In the genomic region with DNA sequence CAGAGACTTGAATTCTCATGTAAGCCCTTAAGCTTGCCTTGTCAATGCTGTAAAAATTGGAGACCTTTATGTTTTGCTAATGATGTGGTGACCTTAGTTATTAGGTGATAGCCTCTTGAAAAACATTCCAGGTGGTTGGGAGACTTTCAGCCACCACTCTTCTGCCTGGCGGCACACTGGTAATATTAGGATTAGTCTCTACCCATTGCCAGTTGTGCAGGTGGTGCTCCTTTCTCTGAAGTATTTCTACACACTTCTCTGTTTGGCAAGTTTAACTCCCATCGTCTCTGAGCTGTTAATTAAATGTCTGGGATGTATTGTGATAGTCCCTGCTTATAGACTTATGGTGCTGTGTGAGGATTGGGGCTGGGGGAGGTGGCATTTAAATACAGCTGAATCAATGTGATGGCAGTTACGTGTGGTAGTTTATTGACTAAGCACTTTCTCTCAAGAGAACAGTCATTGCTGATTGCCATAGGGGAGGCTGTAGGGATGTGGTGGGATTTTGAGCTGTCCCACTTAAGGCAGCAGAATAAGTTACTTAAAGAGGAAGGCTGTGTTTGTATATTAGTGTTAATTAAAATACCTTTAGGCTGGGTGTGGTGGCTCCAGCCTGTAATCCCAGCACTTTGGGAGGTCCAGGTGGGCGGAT, we compare ENCODE assay signal across 9 cellular contexts. TPM values are rescaled to one million over a fixed set of nuclear protein-coding genes. Genes with fewer than 3 reads are reported as not detected.
A peak's percentile ranks its signal among the peaks of the same experiment; 100 is the strongest.
DNase-seq lines count a peak whose midpoint lies in the region; ATAC-seq and TF ChIP-seq lines count a peak whose summit lies in the region.
"Had no signal": no experiment of that assay in that cellular context is flagged by ENCODE, and none has a peak within 500 bp of the region (broad histone marks: within the 10 kb centered on the region; RNA-seq: fewer than 3 reads in every experiment).

No MANE protein-coding gene starts in this region.

- H3K9me3 ChIP-seq in tibial nerve = no peaks in the 10 kb centered on the region

- H3K4me3 Mint-ChIP-seq in activated T-cell treated with anti-CD3 and anti-CD28 coated beads, Interleukin-2, amount 50 U/mL, for 72 hours = peak overlapping the region in 1 of 2 donors; percentile 10
- H3K4me3 Mint-ChIP-seq in activated naive CD8-positive, alpha-beta T cell treated with anti-CD3 and anti-CD28 coated beads, Interleukin-2, amount 50 U/mL, for 24 hours = no peak overlapping the region
- no peak overlapping the region for H3K4me3 Mint-ChIP-seq in memory B cell

- no peaks in the 10 kb centered on the region for H3K27me3 Mint-ChIP-seq in activated T-cell treated with anti-CD3 and anti-CD28 coated beads, Interleukin-2, amount 50 U/mL, for 72 hours (ENCODE audit: low read depth)
- no peaks in the 10 kb centered on the region for H3K27me3 Mint-ChIP-seq in activated naive CD8-positive, alpha-beta T cell treated with anti-CD3 and anti-CD28 coated beads, Interleukin-2, amount 50 U/mL, for 24 hours
- no peaks in the 10 kb centered on the region for H3K27me3 Mint-ChIP-seq in memory B cell

- no peak for TF ChIP-seq POLR2A in tibial nerve (IDR thresholded peaks at IDR 0.05)
- no peak for TF ChIP-seq POLR2A in lower leg skin (IDR thresholded peaks at IDR 0.05)

- intact Hi-C loops in lower leg skin (cut with DNase I; ENCODE audit: low total_unique reads) = no loop called here

- peaks cover 0 to 76% (median 46%) of the 10 kb centered on the region in 4 donors for H3K4me1 ChIP-seq in tibial nerve

- TF ChIP-seq CTCF in tibial nerve (IDR thresholded peaks at IDR 0.05) = no peak
- TF ChIP-seq CTCF in lower leg skin (IDR thresholded peaks at IDR 0.05) = no peak

- H3K27ac ChIP-seq in tibial nerve = peak overlapping the region in 3 of 4 donors; percentile 43 to 81 (median 67)

- ATAC-seq in activated T-cell treated with anti-CD3 and anti-CD28 coated beads, Interleukin-2, amount 50 U/mL, for 72 hours (replicated peaks in 1 of 2) = peak; percentile 11 to 64
- ATAC-seq in activated naive CD8-positive, alpha-beta T cell treated with anti-CD3 and anti-CD28 coated beads, Interleukin-2, amount 50 U/mL, for 24 hours = no peak
- no peak for ATAC-seq in memory B cell (ENCODE audit: low read depth)

- 56 to 64% methylated on average over 4 of the region's 4 CpGs for WGBS in tibial nerve, 2 donors
- WGBS in lower leg skin, 2 donors = 53 to 60% methylated on average over 4 of the region's 4 CpGs

- no peak for TF ChIP-seq EP300 in tibial nerve (IDR thresholded peaks at IDR 0.05)

- H3K27ac Mint-ChIP-seq in activated T-cell treated with anti-CD3 and anti-CD28 coated beads, Interleukin-2, amount 50 U/mL, for 72 hours = peak overlapping the region; percentile 75
- peak overlapping the region; percentile 63 for H3K27ac Mint-ChIP-seq in activated naive CD8-positive, alpha-beta T cell treated with anti-CD3 and anti-CD28 coated beads, Interleukin-2, amount 50 U/mL, for 24 hours
- peak overlapping the region; percentile 86 for H3K27ac Mint-ChIP-seq in memory B cell

- H3K4me3 ChIP-seq in tibial nerve (no peak overlapping the region), lower leg skin (ENCODE audit: low read depth, poor library complexity, severe bottlenecking) (no peak overlapping the region)

- peaks cover 5 to 23% of the 10 kb centered on the region in 2 donors for H3K36me3 Mint-ChIP-seq in activated T-cell treated with anti-CD3 and anti-CD28 coated beads, Interleukin-2, amount 50 U/mL, for 72 hours (ENCODE audit: insufficient read depth in 2 of 2)
- peaks cover 32% of the 10 kb centered on the region for H3K36me3 Mint-ChIP-seq in activated naive CD8-positive, alpha-beta T cell treated with anti-CD3 and anti-CD28 coated beads, Interleukin-2, amount 50 U/mL, for 24 hours (ENCODE audit: low read depth)
- H3K36me3 Mint-ChIP-seq in memory B cell = peaks cover 11% of the 10 kb centered on the region

- no peak for DNase-seq in activated T-cell treated with anti-CD3 and anti-CD28 coated beads, Interleukin-2, amount 50 U/mL, for 72 hours
- no peak for DNase-seq in activated T-cell treated with anti-CD3 and anti-CD28 coated beads, Interleukin-2, amount 50 U/mL, for 48 hours
- no peak for DNase-seq in activated naive CD8-positive, alpha-beta T cell treated with anti-CD3 and anti-CD28 coated beads, Interleukin-2, amount 50 U/mL, for 24 hours
- DNase-seq in memory B cell (ENCODE audit: low spot score in 2 of 2) (no peak), tibial nerve (ENCODE audit: low spot score in 2 of 2) (no peak), NCI-H69 (lab: John Stamatoyannopoulos, UW) (no peak), lower leg skin (ENCODE audit: low spot score in 2 of 2) (no peak), NCI-H1930 (lab: John Stamatoyannopoulos, UW) (no peak)
- DNase-seq: activated CD4-positive, alpha-beta T cell treated with anti-CD3 and anti-CD28 coated beads, Interleukin-2, amount 50 U/mL, for 4 hours had no signal

- H3K36me3 ChIP-seq in tibial nerve = peaks cover 0 to 36% (median 4%) of the 10 kb centered on the region in 3 donors

- no peaks in the 10 kb centered on the region for H3K9me3 Mint-ChIP-seq in activated T-cell treated with anti-CD3 and anti-CD28 coated beads, Interleukin-2, amount 50 U/mL, for 72 hours
- no peaks in the 10 kb centered on the region for H3K9me3 Mint-ChIP-seq in activated naive CD8-positive, alpha-beta T cell treated with anti-CD3 and anti-CD28 coated beads, Interleukin-2, amount 50 U/mL, for 24 hours
- no peaks in the 10 kb centered on the region for H3K9me3 Mint-ChIP-seq in memory B cell

- no peaks in the 10 kb centered on the region for H3K27me3 ChIP-seq in tibial nerve

- peaks cover 62% of the 10 kb centered on the region for H3K4me1 Mint-ChIP-seq in activated T-cell treated with anti-CD3 and anti-CD28 coated beads, Interleukin-2, amount 50 U/mL, for 72 hours (ENCODE audit: low read depth)
- H3K4me1 Mint-ChIP-seq in activated naive CD8-positive, alpha-beta T cell treated with anti-CD3 and anti-CD28 coated beads, Interleukin-2, amount 50 U/mL, for 24 hours = peaks cover 55% of the 10 kb centered on the region
- peaks cover 37% of the 10 kb centered on the region for H3K4me1 Mint-ChIP-seq in memory B cell

RNA-seq across cellular contexts. Expression of a gene that starts 11.7 kb away (rescaled TPM):
- total RNA-seq in activated T-cell treated with anti-CD3 and anti-CD28 coated beads, Interleukin-2, amount 50 U/mL, for 72 hours = 100 to 1,000 TPM; 171 to 176 TPM
- 100 to 1,000 TPM; 133 to 222 (median 140) TPM for total RNA-seq in tibial nerve
- 100 to 1,000 TPM; 154 to 428 (median 255) TPM for total RNA-seq in lower leg skin

RNA-seq across cellular contexts. Expression of a gene that starts 37.3 kb away (rescaled TPM):
- total RNA-seq in activated T-cell treated with anti-CD3 and anti-CD28 coated beads, Interleukin-2, amount 50 U/mL, for 72 hours = 10 to 100 TPM; 15.0 to 19.6 TPM
- 10 to 100 TPM in 3 of 4 donors, 1 to 10 TPM in 1; 8.4 to 17.6 (median 14.3) TPM for total RNA-seq in tibial nerve
- total RNA-seq in lower leg skin = 10 to 100 TPM; 18.7 to 38.6 (median 24.3) TPM

Comparison
In these comparisons a context has a peak if more than half of its experiments do, and no peak if none do; other contexts are left out.
1. ATAC-seq: peak in activated T-cell treated with anti-CD3 and anti-CD28 coated beads, Interleukin-2, amount 50 U/mL, for 72 hours (2 of 2); none in activated naive CD8-positive, alpha-beta T cell treated with anti-CD3 and anti-CD28 coated beads, Interleukin-2, amount 50 U/mL, for 24 hours (single experiment) and memory B cell (single experiment).
2. Peak in every context shown above with its lines, with median percentiles within 50 percentile points of each other: H3K27ac Mint-ChIP-seq.